Comparison of ENCODE assay signal across 1 cellular context in genomic region chr22:49538006-49538405, GRCh38.
TF ChIP-seq lines count a peak whose summit lies in the region.

No MANE protein-coding gene starts in this region.

TF ChIP-seq in H1, 55 proteins besides CTCF, POLR2A, EP300 and RAD21:
- TF ChIP-seq TBP (IDR thresholded peaks at IDR 0.05; ENCODE audit: low read depth, low read length) (no peak), GABPA (IDR thresholded peaks at IDR 0.05; ENCODE audit: borderline replicate concordance, insufficient read depth, low read length) (no peak), TEAD4 (IDR thresholded peaks at IDR 0.05; ENCODE audit: low read depth, low read length) (no peak), RBBP5 (IDR thresholded peaks at IDR 0.05; ENCODE audit: borderline replicate concordance, low read depth, low read length) (no peak), KDM1A (IDR thresholded peaks at IDR 0.05; ENCODE audit: borderline replicate concordance, low read length) (no peak), JUN (IDR thresholded peaks at IDR 0.05; ENCODE audit: low read depth, low read length) (no peak)
